Comparison of ENCODE assay signal across 8 cellular contexts in the genomic region with DNA sequence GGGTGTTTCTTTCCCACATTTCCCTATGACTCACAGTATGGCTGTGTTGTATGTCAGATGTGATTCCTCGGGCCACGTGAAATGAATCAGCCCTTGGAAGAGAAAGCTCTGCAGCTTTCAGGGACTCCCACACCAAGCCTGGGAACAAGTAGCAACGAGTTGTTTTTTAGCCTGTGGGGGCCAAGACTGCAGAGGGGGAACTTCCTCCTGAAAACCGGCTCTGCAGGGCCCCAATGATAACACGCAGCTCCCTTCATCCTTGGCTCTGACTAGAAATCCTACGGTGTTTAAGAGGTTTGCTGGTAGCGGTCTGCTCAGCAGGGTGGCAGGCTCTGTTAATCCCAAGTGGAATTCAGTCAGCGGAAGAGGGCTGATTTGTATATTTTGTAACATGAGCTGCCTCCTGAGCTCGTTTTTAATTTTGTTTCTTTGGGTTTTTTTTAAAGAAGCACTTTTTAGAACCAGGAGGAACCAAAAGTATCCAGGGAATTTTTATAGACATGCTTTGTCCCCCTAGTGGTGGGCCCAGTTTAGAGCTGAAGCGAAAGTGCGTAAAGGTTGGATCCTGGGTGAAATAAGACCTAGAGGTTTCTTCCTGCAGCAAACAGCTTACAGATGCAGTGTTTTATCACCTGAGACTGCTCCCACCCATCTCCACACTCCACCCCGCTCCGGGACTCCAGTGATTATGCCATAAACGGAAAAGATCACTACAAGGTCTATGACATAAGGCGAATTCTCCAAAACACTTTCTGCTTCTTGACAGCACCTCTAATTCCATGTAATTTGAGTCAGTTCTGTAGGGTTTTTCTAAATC. TPM values are rescaled to one million over a fixed set of nuclear protein-coding genes. Genes with fewer than 3 reads are reported as not detected.
DNase-seq lines count a peak whose midpoint lies in the region; ATAC-seq lines count a peak whose summit lies in the region.

No MANE protein-coding gene starts in this region.

- peak overlapping the region; percentile 40 for H3K9ac ChIP-seq in rectal smooth muscle tissue (ENCODE audit: low read length)

- H3K27ac ChIP-seq in rectal smooth muscle tissue (ENCODE audit: low read depth, low read length): peak overlapping the region; percentile 86

- ATAC-seq in left ventricle myocardium superior (peak; percentile 89), GM18907 (IDR thresholded peaks at IDR 0.05; ENCODE audit: unreplicated experiment) (no peak), GM21786 (IDR thresholded peaks at IDR 0.05; ENCODE audit: unreplicated experiment) (no peak)
- no peak for ATAC-seq in stimulated activated naive CD8-positive, alpha-beta T cell treated with anti-CD3 and anti-CD28 coated beads, Interleukin-15, amount 100 ng/mL, for 72 hours

- H3K27me3 Mint-ChIP-seq in stimulated activated naive CD8-positive, alpha-beta T cell treated with anti-CD3 and anti-CD28 coated beads, Interleukin-15, amount 100 ng/mL, for 72 hours: no peaks in the 10 kb centered on the region

- H3K36me3 ChIP-seq in rectal smooth muscle tissue (ENCODE audit: control insufficient read depth, insufficient read depth, low read length): no peaks in the 10 kb centered on the region

- no peaks in the 10 kb centered on the region for H3K27me3 ChIP-seq in rectal smooth muscle tissue (ENCODE audit: control insufficient read depth, insufficient read depth, low read length)

- no peaks in the 10 kb centered on the region for H3K9me3 Mint-ChIP-seq in stimulated activated naive CD8-positive, alpha-beta T cell treated with anti-CD3 and anti-CD28 coated beads, Interleukin-15, amount 100 ng/mL, for 72 hours

- H3K4me1 Mint-ChIP-seq in stimulated activated naive CD8-positive, alpha-beta T cell treated with anti-CD3 and anti-CD28 coated beads, Interleukin-15, amount 100 ng/mL, for 72 hours: no peaks in the 10 kb centered on the region

- peaks cover 12% of the 10 kb centered on the region for H3K4me1 ChIP-seq in rectal smooth muscle tissue (ENCODE audit: control insufficient read depth, insufficient read depth, low read length)

- DNase-seq in DMS53 treated with DMSO at 0.1 percent for 48 hours (lab: John Stamatoyannopoulos, UW; ENCODE audit: unreplicated experiment): peak; percentile 78
- DNase-seq in M059J (ENCODE audit: low read depth): peak; percentile 99
- peak; percentile 99 for DNase-seq in amniotic epithelial cell (ENCODE audit: low read depth)
- DNase-seq in left ventricle myocardium superior: peak; percentile 57
- DNase-seq in stimulated activated naive CD8-positive, alpha-beta T cell treated with anti-CD3 and anti-CD28 coated beads, Interleukin-15, amount 100 ng/mL, for 72 hours: no peak

- H3K4me3 Mint-ChIP-seq in stimulated activated naive CD8-positive, alpha-beta T cell treated with anti-CD3 and anti-CD28 coated beads, Interleukin-15, amount 100 ng/mL, for 72 hours: no peak overlapping the region

- H3K4me3 ChIP-seq in rectal smooth muscle tissue (ENCODE audit: low read length): peak overlapping the region; percentile 51

- no peak overlapping the region for H3K27ac Mint-ChIP-seq in stimulated activated naive CD8-positive, alpha-beta T cell treated with anti-CD3 and anti-CD28 coated beads, Interleukin-15, amount 100 ng/mL, for 72 hours

- intact Hi-C loops in left ventricle myocardium superior (cut with micrococcal nuclease): loop anchor here (10.0 kb wide), 1 partner anchor 90 kb away; no protein-coding TSS in a partner anchor

RNA-seq across cellular contexts. Expression of gene LAMC2, which starts 48.8 kb away (rescaled TPM):
- 3.3 and 3.4 TPM in 2 replicates for total RNA-seq in M059J (2014; rRNA removed; shearing (Covaris generic))
- 3.7 TPM for total RNA-seq in left ventricle myocardium superior

Comparison
In these comparisons a context has a peak if more than half of its experiments do, and no peak if none do; other contexts are left out.
1. DNase-seq: peak in DMS53 treated with DMSO at 0.1 percent for 48 hours (single experiment), M059J (single experiment), amniotic epithelial cell (single experiment) and left ventricle myocardium superior (single experiment); none in stimulated activated naive CD8-positive, alpha-beta T cell treated with anti-CD3 and anti-CD28 coated beads, Interleukin-15, amount 100 ng/mL, for 72 hours (0 of 2).